In the genomic region with DNA sequence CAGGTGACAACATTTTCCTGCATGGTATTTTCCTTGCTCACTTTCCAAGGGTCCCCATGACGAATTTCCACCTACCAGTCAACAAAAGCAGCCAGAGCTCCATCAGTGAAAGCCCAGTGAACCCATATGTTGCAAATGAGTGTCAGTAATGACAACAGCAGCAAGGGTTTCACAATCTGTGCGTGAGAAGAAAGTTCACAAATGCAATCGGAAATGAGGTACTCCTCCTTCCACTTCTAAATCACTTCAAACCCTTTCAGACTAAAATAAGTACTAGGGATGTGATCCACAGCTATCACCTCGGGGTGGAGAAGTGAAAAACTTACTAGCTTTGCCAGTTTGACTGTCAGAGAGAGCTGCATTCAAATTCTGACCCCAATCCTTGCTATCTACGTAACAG, we compare ENCODE assay signal across 1 cellular context.
TF ChIP-seq lines count a peak whose summit lies in the region.

No MANE protein-coding gene starts in this region.

TF ChIP-seq in GM23338, 12 proteins besides CTCF, POLR2A, EP300 and RAD21 (continued from another document):
- TF ChIP-seq, protein P1, sequence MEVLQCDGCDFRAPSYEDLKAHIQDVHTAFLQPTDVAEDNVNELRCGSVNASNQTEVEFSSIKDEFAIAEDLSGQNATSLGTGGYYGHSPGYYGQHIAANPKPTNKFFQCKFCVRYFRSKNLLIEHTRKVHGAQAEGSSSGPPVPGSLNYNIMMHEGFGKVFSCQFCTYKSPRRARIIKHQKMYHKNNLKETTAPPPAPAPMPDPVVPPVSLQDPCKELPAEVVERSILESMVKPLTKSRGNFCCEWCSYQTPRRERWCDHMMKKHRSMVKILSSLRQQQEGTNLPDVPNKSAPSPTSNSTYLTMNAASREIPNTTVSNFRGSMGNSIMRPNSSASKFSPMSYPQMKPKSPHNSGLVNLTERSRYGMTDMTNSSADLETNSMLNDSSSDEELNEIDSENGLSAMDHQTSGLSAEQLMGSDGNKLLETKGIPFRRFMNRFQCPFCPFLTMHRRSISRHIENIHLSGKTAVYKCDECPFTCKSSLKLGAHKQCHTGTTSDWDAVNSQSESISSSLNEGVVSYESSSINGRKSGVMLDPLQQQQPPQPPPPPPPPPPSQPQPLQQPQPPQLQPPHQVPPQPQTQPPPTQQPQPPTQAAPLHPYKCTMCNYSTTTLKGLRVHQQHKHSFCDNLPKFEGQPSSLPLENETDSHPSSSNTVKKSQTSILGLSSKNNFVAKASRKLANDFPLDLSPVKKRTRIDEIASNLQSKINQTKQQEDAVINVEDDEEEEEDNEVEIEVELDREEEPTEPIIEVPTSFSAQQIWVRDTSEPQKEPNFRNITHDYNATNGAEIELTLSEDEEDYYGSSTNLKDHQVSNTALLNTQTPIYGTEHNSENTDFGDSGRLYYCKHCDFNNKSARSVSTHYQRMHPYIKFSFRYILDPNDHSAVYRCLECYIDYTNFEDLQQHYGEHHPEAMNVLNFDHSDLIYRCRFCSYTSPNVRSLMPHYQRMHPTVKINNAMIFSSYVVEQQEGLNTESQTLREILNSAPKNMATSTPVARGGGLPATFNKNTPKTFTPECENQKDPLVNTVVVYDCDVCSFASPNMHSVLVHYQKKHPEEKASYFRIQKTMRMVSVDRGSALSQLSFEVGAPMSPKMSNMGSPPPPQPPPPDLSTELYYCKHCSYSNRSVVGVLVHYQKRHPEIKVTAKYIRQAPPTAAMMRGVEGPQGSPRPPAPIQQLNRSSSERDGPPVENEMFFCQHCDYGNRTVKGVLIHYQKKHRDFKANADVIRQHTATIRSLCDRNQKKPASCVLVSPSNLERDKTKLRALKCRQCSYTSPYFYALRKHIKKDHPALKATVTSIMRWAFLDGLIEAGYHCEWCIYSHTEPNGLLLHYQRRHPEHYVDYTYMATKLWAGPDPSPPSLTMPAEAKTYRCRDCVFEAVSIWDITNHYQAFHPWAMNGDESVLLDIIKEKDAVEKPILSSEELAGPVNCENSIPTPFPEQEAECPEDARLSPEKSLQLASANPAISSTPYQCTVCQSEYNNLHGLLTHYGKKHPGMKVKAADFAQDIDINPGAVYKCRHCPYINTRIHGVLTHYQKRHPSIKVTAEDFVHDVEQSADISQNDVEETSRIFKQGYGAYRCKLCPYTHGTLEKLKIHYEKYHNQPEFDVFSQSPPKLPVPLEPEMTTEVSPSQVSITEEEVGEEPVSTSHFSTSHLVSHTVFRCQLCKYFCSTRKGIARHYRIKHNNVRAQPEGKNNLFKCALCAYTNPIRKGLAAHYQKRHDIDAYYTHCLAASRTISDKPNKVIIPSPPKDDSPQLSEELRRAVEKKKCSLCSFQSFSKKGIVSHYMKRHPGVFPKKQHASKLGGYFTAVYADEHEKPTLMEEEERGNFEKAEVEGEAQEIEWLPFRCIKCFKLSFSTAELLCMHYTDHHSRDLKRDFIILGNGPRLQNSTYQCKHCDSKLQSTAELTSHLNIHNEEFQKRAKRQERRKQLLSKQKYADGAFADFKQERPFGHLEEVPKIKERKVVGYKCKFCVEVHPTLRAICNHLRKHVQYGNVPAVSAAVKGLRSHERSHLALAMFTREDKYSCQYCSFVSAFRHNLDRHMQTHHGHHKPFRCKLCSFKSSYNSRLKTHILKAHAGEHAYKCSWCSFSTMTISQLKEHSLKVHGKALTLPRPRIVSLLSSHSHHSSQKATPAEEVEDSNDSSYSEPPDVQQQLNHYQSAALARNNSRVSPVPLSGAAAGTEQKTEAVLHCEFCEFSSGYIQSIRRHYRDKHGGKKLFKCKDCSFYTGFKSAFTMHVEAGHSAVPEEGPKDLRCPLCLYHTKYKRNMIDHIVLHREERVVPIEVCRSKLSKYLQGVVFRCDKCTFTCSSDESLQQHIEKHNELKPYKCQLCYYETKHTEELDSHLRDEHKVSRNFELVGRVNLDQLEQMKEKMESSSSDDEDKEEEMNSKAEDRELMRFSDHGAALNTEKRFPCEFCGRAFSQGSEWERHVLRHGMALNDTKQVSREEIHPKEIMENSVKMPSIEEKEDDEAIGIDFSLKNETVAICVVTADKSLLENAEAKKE (CRISPR knock-in tag; IDR thresholded peaks at IDR 0.05) = no peak
- TF ChIP-seq, protein P2, sequence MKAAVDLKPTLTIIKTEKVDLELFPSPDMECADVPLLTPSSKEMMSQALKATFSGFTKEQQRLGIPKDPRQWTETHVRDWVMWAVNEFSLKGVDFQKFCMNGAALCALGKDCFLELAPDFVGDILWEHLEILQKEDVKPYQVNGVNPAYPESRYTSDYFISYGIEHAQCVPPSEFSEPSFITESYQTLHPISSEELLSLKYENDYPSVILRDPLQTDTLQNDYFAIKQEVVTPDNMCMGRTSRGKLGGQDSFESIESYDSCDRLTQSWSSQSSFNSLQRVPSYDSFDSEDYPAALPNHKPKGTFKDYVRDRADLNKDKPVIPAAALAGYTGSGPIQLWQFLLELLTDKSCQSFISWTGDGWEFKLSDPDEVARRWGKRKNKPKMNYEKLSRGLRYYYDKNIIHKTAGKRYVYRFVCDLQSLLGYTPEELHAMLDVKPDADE (IDR thresholded peaks at IDR 0.05) = no peak
- no peak for TF ChIP-seq NANOG (IDR thresholded peaks at IDR 0.05; ENCODE audit: borderline replicate concordance)
